Comparison of ENCODE assay signal across 31 cellular contexts in genomic region chr6:8246403-8246802, GRCh38.
A peak's percentile ranks its signal among the peaks of the same experiment; 100 is the strongest.
DNase-seq lines count a peak whose midpoint lies in the region; ATAC-seq and TF ChIP-seq lines count a peak whose summit lies in the region.
"Had no signal": no experiment of that assay in that cellular context is flagged by ENCODE, and none has a peak within 500 bp of the region (broad histone marks: within the 10 kb centered on the region; RNA-seq: fewer than 3 reads in every experiment).

No MANE protein-coding gene starts in this region.

- no peak for DNase-seq in HEK293T (ENCODE audit: extremely low spot score)
- no peak for DNase-seq in SJCRH30
- no peak for DNase-seq in mesothelial cell of epicardium (ENCODE audit: low spot score in 2 of 2, unreplicated experiment in 2 of 2)
- DNase-seq in BE2C, result no peak
- DNase-seq in T-helper 2 cell treated with Interferon-gamma antibody and Interleukin-4, amounts not matched to agents 5 μg/mL and 100 μg/mL, for 36 hours (ENCODE audit: low spot score), result no peak
- no peak for DNase-seq in stimulated activated effector memory CD8-positive, alpha-beta T cell treated with anti-CD3 and anti-CD28 coated beads, Interleukin-12 subunit alpha, Interleukin-12 subunit beta, amount 100 ng/mL, for 72 hours (ENCODE audit: low spot score in 2 of 2)
- DNase-seq: 8988T; ACHN; AML-193; C1 segment of cervical spinal cord; Caco-2; Calu3; CD4-positive, alpha-beta memory T cell; CD4-positive, alpha-beta T cell; CD4-positive, CD25-positive, alpha-beta regulatory T cell; CD8-positive, alpha-beta memory T cell; CD8-positive, alpha-beta T cell; DMS 273 treated with DMSO at 0.1 percent for 48 hours; DMS153; DMS53; DND-41; EL had no signal

- POLR2A ChIA-PET in HEK293 (lab: Yijun Ruan, JAX), result no interaction called here
- POLR2A ChIA-PET in HEK293T (lab: Yijun Ruan, JAX), result no interaction called here

- no peak overlapping the region for H3K27ac ChIP-seq in HEK293 (ENCODE audit: extremely low read depth, low read depth, low read length)
- peak overlapping the region; percentile 14; the same call in 1 of the 2 replicates for H3K27ac ChIP-seq in SJCRH30
- H3K27ac ChIP-seq: 22Rv1; A549; BLaER1; BLaER1 treated with 17β-estradiol and CSF1 and Interleukin-3, amounts not matched to agents 10 nM and 100 nM; C4-2B had no signal

- peaks cover 42% of the 10 kb centered on the region for H3K4me1 Mint-ChIP-seq in mesothelial cell of epicardium
- no peaks in the 10 kb centered on the region for H3K4me1 Mint-ChIP-seq in T-helper 2 cell treated with Interferon-gamma antibody and Interleukin-4, amounts not matched to agents 5 μg/mL and 100 μg/mL, for 36 hours (ENCODE audit: low read depth)
- H3K4me1 Mint-ChIP-seq in stimulated activated effector memory CD8-positive, alpha-beta T cell treated with anti-CD3 and anti-CD28 coated beads, Interleukin-12 subunit alpha, Interleukin-12 subunit beta, amount 100 ng/mL, for 72 hours, result no peaks in the 10 kb centered on the region
- H3K4me1 Mint-ChIP-seq: B cell; CD14-positive monocyte; CD4-positive, alpha-beta memory T cell; CD4-positive, CD25-positive, alpha-beta regulatory T cell; CD8-positive, alpha-beta memory T cell had no signal

- H3K36me3 ChIP-seq in HEK293 (ENCODE audit: control insufficient read depth in 2 of 2, insufficient read depth in 1 of 2, low read length in 2 of 2) (no peaks in the 10 kb centered on the region), SJCRH30 (no peaks in the 10 kb centered on the region), BE2C (no peaks in the 10 kb centered on the region)
- H3K36me3 ChIP-seq: BLaER1; BLaER1 treated with 17β-estradiol and CSF1 and Interleukin-3, amounts not matched to agents 10 nM and 100 nM had no signal

- H3K27me3 Mint-ChIP-seq in mesothelial cell of epicardium (ENCODE audit: low read depth), result no peaks in the 10 kb centered on the region
- peaks cover 5% of the 10 kb centered on the region for H3K27me3 Mint-ChIP-seq in T-helper 2 cell treated with Interferon-gamma antibody and Interleukin-4, amounts not matched to agents 5 μg/mL and 100 μg/mL, for 36 hours (ENCODE audit: low read depth)

- no peak for ATAC-seq in HG03457 (IDR thresholded peaks at IDR 0.05; ENCODE audit: unreplicated experiment)
- no peak for ATAC-seq in stimulated activated effector memory CD8-positive, alpha-beta T cell treated with anti-CD3 and anti-CD28 coated beads, Interleukin-12 subunit alpha, Interleukin-12 subunit beta, amount 100 ng/mL, for 72 hours
- ATAC-seq: A549; CD8-positive, alpha-beta T cell had no signal

- CTCF ChIA-PET in HEK293 (lab: Yijun Ruan, JAX), result interaction anchor here (1.1 kb wide), 1 partner anchor 27 kb away, joined by 4 read pairs; no protein-coding TSS in a partner anchor
- CTCF ChIA-PET in HEK293T (lab: Yijun Ruan, JAX), result no interaction called here

- H3K9me3 Mint-ChIP-seq in mesothelial cell of epicardium, result peaks cover 14% of the 10 kb centered on the region
- no peaks in the 10 kb centered on the region for H3K9me3 Mint-ChIP-seq in T-helper 2 cell treated with Interferon-gamma antibody and Interleukin-4, amounts not matched to agents 5 μg/mL and 100 μg/mL, for 36 hours
- H3K9me3 Mint-ChIP-seq in stimulated activated effector memory CD8-positive, alpha-beta T cell treated with anti-CD3 and anti-CD28 coated beads, Interleukin-12 subunit alpha, Interleukin-12 subunit beta, amount 100 ng/mL, for 72 hours, result no peaks in the 10 kb centered on the region
- H3K9me3 Mint-ChIP-seq: CD4-positive, alpha-beta T cell; CD8-positive, alpha-beta T cell had no signal

- H3K4me1 ChIP-seq in HEK293 (ENCODE audit: control insufficient read depth, insufficient read depth, low read length), result no peaks in the 10 kb centered on the region
- peaks cover 12% of the 10 kb centered on the region for H3K4me1 ChIP-seq in SJCRH30
- H3K4me1 ChIP-seq in BE2C, result peaks cover 8% of the 10 kb centered on the region
- H3K4me1 ChIP-seq: A549; BLaER1; BLaER1 treated with 17β-estradiol and CSF1 and Interleukin-3, amounts not matched to agents 10 nM and 100 nM had no signal

- H3K4me3 Mint-ChIP-seq in mesothelial cell of epicardium, result no peak overlapping the region
- no peak overlapping the region for H3K4me3 Mint-ChIP-seq in T-helper 2 cell treated with Interferon-gamma antibody and Interleukin-4, amounts not matched to agents 5 μg/mL and 100 μg/mL, for 36 hours
- no peak overlapping the region for H3K4me3 Mint-ChIP-seq in stimulated activated effector memory CD8-positive, alpha-beta T cell treated with anti-CD3 and anti-CD28 coated beads, Interleukin-12 subunit alpha, Interleukin-12 subunit beta, amount 100 ng/mL, for 72 hours
- H3K4me3 Mint-ChIP-seq: B cell; CD14-positive monocyte; CD4-positive, alpha-beta memory T cell; CD4-positive, alpha-beta T cell; CD4-positive, CD25-positive, alpha-beta regulatory T cell; CD8-positive, alpha-beta memory T cell; CD8-positive, alpha-beta T cell had no signal

- TF ChIP-seq CTCF in HEK293 (tag by site-specific recombination; IDR thresholded peaks at IDR 0.05) (no peak), mesothelial cell of epicardium (IDR thresholded peaks at IDR 0.05; ENCODE audit: unreplicated experiment) (no peak), BE2C (IDR thresholded peaks at IDR 0.05; ENCODE audit: low read depth, low read length) (no peak)

- H3K27ac Mint-ChIP-seq in mesothelial cell of epicardium, result peak overlapping the region; percentile 43
- no peak overlapping the region for H3K27ac Mint-ChIP-seq in T-helper 2 cell treated with Interferon-gamma antibody and Interleukin-4, amounts not matched to agents 5 μg/mL and 100 μg/mL, for 36 hours
- H3K27ac Mint-ChIP-seq in stimulated activated effector memory CD8-positive, alpha-beta T cell treated with anti-CD3 and anti-CD28 coated beads, Interleukin-12 subunit alpha, Interleukin-12 subunit beta, amount 100 ng/mL, for 72 hours, result no peak overlapping the region
- H3K27ac Mint-ChIP-seq: B cell; CD14-positive monocyte; CD4-positive, alpha-beta memory T cell; CD4-positive, alpha-beta T cell; CD4-positive, CD25-positive, alpha-beta regulatory T cell; CD8-positive, alpha-beta memory T cell; CD8-positive, alpha-beta T cell had no signal

- H3K4me3 ChIP-seq in HEK293 (ENCODE audit: low read depth, low read length) (no peak overlapping the region), SJCRH30 (no peak overlapping the region), BE2C (ENCODE audit: low read depth, low read length) (no peak overlapping the region)
- H3K4me3 ChIP-seq: A549; BLaER1; BLaER1 treated with 17β-estradiol and CSF1 and Interleukin-3, amounts not matched to agents 10 nM and 100 nM had no signal

- H3K27me3 ChIP-seq in SJCRH30, result no peaks in the 10 kb centered on the region
- no peaks in the 10 kb centered on the region for H3K27me3 ChIP-seq in BE2C
- H3K27me3 ChIP-seq: BLaER1; BLaER1 treated with 17β-estradiol and CSF1 and Interleukin-3, amounts not matched to agents 10 nM and 100 nM had no signal

- H3K36me3 Mint-ChIP-seq in mesothelial cell of epicardium, result peaks cover 2% of the 10 kb centered on the region
- H3K36me3 Mint-ChIP-seq in T-helper 2 cell treated with Interferon-gamma antibody and Interleukin-4, amounts not matched to agents 5 μg/mL and 100 μg/mL, for 36 hours (ENCODE audit: low read depth), result no peaks in the 10 kb centered on the region
- no peaks in the 10 kb centered on the region for H3K36me3 Mint-ChIP-seq in stimulated activated effector memory CD8-positive, alpha-beta T cell treated with anti-CD3 and anti-CD28 coated beads, Interleukin-12 subunit alpha, Interleukin-12 subunit beta, amount 100 ng/mL, for 72 hours
- H3K36me3 Mint-ChIP-seq: CD14-positive monocyte; CD4-positive, alpha-beta memory T cell; CD4-positive, CD25-positive, alpha-beta regulatory T cell; CD8-positive, alpha-beta memory T cell; CD8-positive, alpha-beta T cell had no signal

- H3K9me3 ChIP-seq in HEK293 (ENCODE audit: control insufficient read depth, insufficient read depth, low read depth, low read length) (no peaks in the 10 kb centered on the region), SJCRH30 (replicated peaks) (peaks cover 3% of the 10 kb centered on the region; the same call in 1 of the 2 replicates), BE2C (no peaks in the 10 kb centered on the region)
- H3K9me3 ChIP-seq: A549; BLaER1; BLaER1 treated with 17β-estradiol and CSF1 and Interleukin-3, amounts not matched to agents 10 nM and 100 nM had no signal

TF ChIP-seq in HEK293, 187 proteins besides CTCF, POLR2A, EP300 and RAD21 (continues in another document):
- TF ChIP-seq TRIM28 (IDR thresholded peaks at IDR 0.05; ENCODE audit: borderline replicate concordance, low read length) (no peak), PRDM6 (tag by site-specific recombination; IDR thresholded peaks at IDR 0.05) (peak; percentile 62), ZBTB8A (tag by site-specific recombination; IDR thresholded peaks at IDR 0.05) (no peak; the same call in 1 of the 2 replicates)

TF ChIP-seq in HEK293T, 16 proteins besides CTCF, POLR2A, EP300 and RAD21:
- no peak for TF ChIP-seq SP1 (IDR thresholded peaks at IDR 0.05)
- peak; percentile 85 for TF ChIP-seq PKNOX1 (IDR thresholded peaks at IDR 0.05)
TF ChIP-seq in HEK293T: peak in this region for 1.
